Comparison of ENCODE assay signal across 16 cellular contexts in genomic region chr10:1100691-1101368, GRCh38. TPM values are rescaled to one million over a fixed set of nuclear protein-coding genes. Genes with fewer than 3 reads are reported as not detected.
DNase-seq lines count a peak whose midpoint lies in the region; ATAC-seq and TF ChIP-seq lines count a peak whose summit lies in the region.
"Had no signal": no experiment of that assay in that cellular context is flagged by ENCODE, and none has a peak within 500 bp of the region (broad histone marks: within the 10 kb centered on the region; RNA-seq: fewer than 3 reads in every experiment).

No MANE protein-coding gene starts in this region.

- peaks cover 62% of the 10 kb centered on the region for H3K36me3 Mint-ChIP-seq in activated CD4-positive, alpha-beta T cell treated with anti-CD3 and anti-CD28 coated beads, Interleukin-2, amount 10 ng/mL, durations not matched to agents 24 days and 14 days (ENCODE audit: low read depth)
- H3K36me3 Mint-ChIP-seq in endodermal cell (ENCODE audit: low read depth) (peaks cover 47% of the 10 kb centered on the region), osteocyte (ENCODE audit: unreplicated experiment) (peaks cover 58% of the 10 kb centered on the region)

- no peak for DNase-seq in activated CD4-positive, alpha-beta T cell treated with anti-CD3 and anti-CD28 coated beads, Interleukin-2, amount 10 ng/mL, durations not matched to agents 24 days and 14 days
- DNase-seq in activated CD4-positive, alpha-beta T cell treated with anti-CD3 and anti-CD28 coated beads, Interleukin-2, amount 50 U/mL, for 4 hours, result no peak
- DNase-seq in LNCaP clone FGC (ENCODE audit: low read depth) (no peak), endodermal cell (peak; percentile 90), osteocyte (ENCODE audit: extremely low spot score, unreplicated experiment) (no peak), HuH-7.5 (ENCODE audit: low spot score) (no peak)
- no peak for DNase-seq in stimulated activated naive CD4-positive, alpha-beta T cell (lab: John Stamatoyannopoulos, UW)
- DNase-seq: DMS79 treated with DMSO at 0.1 percent for 48 hours; effector CD8-positive, alpha-beta T cell; foreskin fibroblast; NCI-H1048; NCI-H446 treated with DMSO at 0.1 percent for 48 hours; T-helper 1 cell had no signal

- no peaks in the 10 kb centered on the region for H3K9me3 Mint-ChIP-seq in activated CD4-positive, alpha-beta T cell treated with anti-CD3 and anti-CD28 coated beads, Interleukin-2, amount 10 ng/mL, durations not matched to agents 24 days and 14 days
- no peaks in the 10 kb centered on the region for H3K9me3 Mint-ChIP-seq in endodermal cell
- no peaks in the 10 kb centered on the region for H3K9me3 Mint-ChIP-seq in osteocyte (ENCODE audit: unreplicated experiment)

- H3K9ac ChIP-seq in endodermal cell (ENCODE audit: extremely low read depth, low read length, poor library complexity, severe bottlenecking), result no peak overlapping the region

- intact Hi-C loops in activated CD4-positive, alpha-beta T cell treated with anti-CD3 and anti-CD28 coated beads, Interleukin-2, amount 10 ng/mL, durations not matched to agents 24 days and 14 days (cut with micrococcal nuclease), result no loop called here

- H3K27ac Mint-ChIP-seq in activated CD4-positive, alpha-beta T cell treated with anti-CD3 and anti-CD28 coated beads, Interleukin-2, amount 10 ng/mL, durations not matched to agents 24 days and 14 days, result peak overlapping the region; percentile 32
- peak overlapping the region; percentile 57 for H3K27ac Mint-ChIP-seq in endodermal cell
- no peak overlapping the region for H3K27ac Mint-ChIP-seq in osteocyte (ENCODE audit: unreplicated experiment)

- no peaks in the 10 kb centered on the region for H3K27me3 ChIP-seq in endodermal cell (ENCODE audit: control insufficient read depth, insufficient read depth, low read length, poor library complexity, severe bottlenecking)

- no peaks in the 10 kb centered on the region for H3K27me3 Mint-ChIP-seq in activated CD4-positive, alpha-beta T cell treated with anti-CD3 and anti-CD28 coated beads, Interleukin-2, amount 10 ng/mL, durations not matched to agents 24 days and 14 days
- no peaks in the 10 kb centered on the region for H3K27me3 Mint-ChIP-seq in endodermal cell (ENCODE audit: insufficient read depth)
- H3K27me3 Mint-ChIP-seq in osteocyte (ENCODE audit: unreplicated experiment), result no peaks in the 10 kb centered on the region

- no peaks in the 10 kb centered on the region for H3K9me3 ChIP-seq in endodermal cell (ENCODE audit: control insufficient read depth, low read length)
- H3K9me3 ChIP-seq: thoracic aorta had no signal

- H3K4me3 ChIP-seq in LNCaP clone FGC (ENCODE audit: low read depth, low read length) (no peak overlapping the region), endodermal cell (ENCODE audit: low read length) (no peak overlapping the region)
- H3K4me3 ChIP-seq: thoracic aorta had no signal

- H3K4me3 Mint-ChIP-seq in activated CD4-positive, alpha-beta T cell treated with anti-CD3 and anti-CD28 coated beads, Interleukin-2, amount 10 ng/mL, durations not matched to agents 24 days and 14 days, result no peak overlapping the region
- no peak overlapping the region for H3K4me3 Mint-ChIP-seq in endodermal cell
- H3K4me3 Mint-ChIP-seq in osteocyte (ENCODE audit: unreplicated experiment), result no peak overlapping the region

- WGBS in endodermal cell (ENCODE audit: insufficient coverage in 1 of 2, insufficient read length in 1 of 2), 2 experiments, result 71 to 77% methylated on average over 16 to 23 of the region's 23 CpGs

- 0 out of 2 replicates have a peak, but pooled peaks have one; percentile 22 for TF ChIP-seq CTCF in LNCaP clone FGC (IDR thresholded peaks at IDR 0.05; ENCODE audit: control insufficient read depth, extremely low read depth, insufficient read depth)
- TF ChIP-seq CTCF in endodermal cell (conservative IDR thresholded peaks at IDR 0.05), result peak; percentile 76
- peak; percentile 12 for TF ChIP-seq CTCF in osteocyte (IDR thresholded peaks at IDR 0.05)

- H3K27ac ChIP-seq in endodermal cell (ENCODE audit: low read depth, low read length), result no peak overlapping the region
- H3K27ac ChIP-seq: thoracic aorta had no signal

- peaks cover 37% of the 10 kb centered on the region for H3K4me1 Mint-ChIP-seq in activated CD4-positive, alpha-beta T cell treated with anti-CD3 and anti-CD28 coated beads, Interleukin-2, amount 10 ng/mL, durations not matched to agents 24 days and 14 days
- H3K4me1 Mint-ChIP-seq in endodermal cell, result peaks cover 3% of the 10 kb centered on the region
- H3K4me1 Mint-ChIP-seq in osteocyte (ENCODE audit: unreplicated experiment), result peaks cover 15% of the 10 kb centered on the region

- H3K4me1 ChIP-seq in endodermal cell (ENCODE audit: control insufficient read depth, insufficient read depth, low read length), result no peaks in the 10 kb centered on the region

- H3K36me3 ChIP-seq in endodermal cell (ENCODE audit: control insufficient read depth, insufficient read depth, low read length), result peaks cover 38% of the 10 kb centered on the region

- ATAC-seq in GM18870 (IDR thresholded peaks at IDR 0.05; ENCODE audit: unreplicated experiment), result no peak
- ATAC-seq: activated CD4-positive, CD25-positive, alpha-beta regulatory T cell treated with anti-CD3 and anti-CD28 coated beads, Interleukin-2, amount 50 U/mL, for 24 hours had no signal

RNA-seq across cellular contexts. Expression of gene WDR37, which starts 44.6 kb away (rescaled TPM):
- 17.4 and 18.1 TPM in 2 replicates for total RNA-seq in activated CD4-positive, alpha-beta T cell treated with anti-CD3 and anti-CD28 coated beads, Interleukin-2, amount 10 ng/mL, durations not matched to agents 24 days and 14 days
- 10 to 100 TPM; 10.7 TPM for total RNA-seq in endodermal cell
- 14.2 TPM for polyA plus RNA-seq in endodermal cell (2013, experiment 1 of 2)
- polyA plus RNA-seq in endodermal cell (2013, experiment 2 of 2), result 13.2 TPM
- 13.6 and 15.3 TPM in 2 replicates for total RNA-seq in osteocyte

RNA-seq across cellular contexts. Expression of gene IDI1, which starts 51.9 kb away (rescaled TPM):
- 74.6 and 75.5 TPM in 2 replicates for total RNA-seq in activated CD4-positive, alpha-beta T cell treated with anti-CD3 and anti-CD28 coated beads, Interleukin-2, amount 10 ng/mL, durations not matched to agents 24 days and 14 days
- total RNA-seq in endodermal cell (10 to 100 TPM; 36.3 to 53.3 TPM), osteocyte (26.0 and 31.7 TPM in 2 replicates)
- polyA plus RNA-seq in endodermal cell (2013, experiment 1 of 2), result 181 TPM
- 202 TPM for polyA plus RNA-seq in endodermal cell (2013, experiment 2 of 2)

Comparison
In these comparisons a context has a peak if more than half of its experiments do, and no peak if none do; other contexts are left out.
1. CTCF ChIP-seq: peak in every context shown above with its lines; median percentile 76 in endodermal cell; 22 in LNCaP clone FGC; 12 in osteocyte.